8 cellular contexts compared by ENCODE assay signal in genomic region chr11:65183201-65183891, GRCh38. TPM values are rescaled to one million over a fixed set of nuclear protein-coding genes. Genes with fewer than 3 reads are reported as not detected.
DNase-seq lines count a peak whose midpoint lies in the region; ATAC-seq and TF ChIP-seq lines count a peak whose summit lies in the region.

No MANE protein-coding gene starts in this region.

- ATAC-seq in naive B cell (ENCODE audit: low read depth in 2 of 2): no peak

- H3K4me3 ChIP-seq in BJ (ENCODE audit: low read depth, low read length): peak overlapping the region; percentile 81
- H3K4me3 ChIP-seq in Karpas-422 (ENCODE audit: low read length): no peak overlapping the region
- peak overlapping the region; percentile 87 for H3K4me3 ChIP-seq in coronary artery

- H3K4me3 Mint-ChIP-seq in naive B cell: peak overlapping the region; percentile 5 to 97 (median 86)

- no peaks in the 10 kb centered on the region for H3K9me3 ChIP-seq in Karpas-422 (ENCODE audit: low read length)

- in situ Hi-C loops in KBM-7 (cut with MboI; ENCODE audit: low pct_unique_long_range_greater_than_20kb, low sequenced_read_pairs): no loop called here

- H2AFZ ChIP-seq in Karpas-422 (ENCODE audit: low read length): no peak overlapping the region

- peaks cover 14% of the 10 kb centered on the region; the same call in 1 of the 2 replicates for H3K79me2 ChIP-seq in Karpas-422 (ENCODE audit: low read length)

- H3K4me1 Mint-ChIP-seq in naive B cell: peaks cover 32 to 41% (median 41%) of the 10 kb centered on the region in 3 donors

- POLR2A ChIA-PET in BJ (lab: Charles Lee): interaction anchor here (0.7 kb wide), 1 partner anchor 289 kb away, joined by 3 read pairs; no protein-coding TSS in a partner anchor

- H3K36me3 Mint-ChIP-seq in naive B cell: peaks cover 0 to 15% of the 10 kb centered on the region in 2 donors

- H3K9me3 Mint-ChIP-seq in naive B cell: no peaks in the 10 kb centered on the region

- CTCF ChIA-PET in BJ (lab: Yijun Ruan, JAX): interaction anchor here (0.6 to 2.1 kb wide), 4 partner anchors 34 to 147 kb away, joined by 3 to 6 read pairs (median 4); no protein-coding TSS in a partner anchor

- no peak overlapping the region for H3K27ac ChIP-seq in Karpas-422 (ENCODE audit: low read length)
- H3K27ac ChIP-seq in coronary artery: peak overlapping the region in 1 of 2 donors; percentile 96

- no peak for TF ChIP-seq CTCF in BJ (IDR thresholded peaks at IDR 0.05; ENCODE audit: insufficient read depth, low read depth, low read length)
- no peak for TF ChIP-seq CTCF in coronary artery (IDR thresholded peaks at IDR 0.05)

- H3K27ac Mint-ChIP-seq in naive B cell: peak overlapping the region in 2 of 6 donors; percentile 62 to 86

- DNase-seq in BJ (ENCODE audit: low read depth) (no peak), Karpas-422 (peak; percentile 39), coronary artery (ENCODE audit: low spot score) (no peak), naive B cell (no peak), SKM-1 treated with dmso at 0.1 percent for 144 hours (lab: John Stamatoyannopoulos, UW; ENCODE audit: unreplicated experiment) (no peak), NCI-H774 (lab: John Stamatoyannopoulos, UW) (no peak), KBM-7 (no peak), kidney glomerular epithelial cell (lab: John Stamatoyannopoulos, UW) (no peak)

- no peak overlapping the region for H3K9ac ChIP-seq in Karpas-422 (ENCODE audit: low read length)

- no peaks in the 10 kb centered on the region for H3K9me2 ChIP-seq in Karpas-422 (replicated peaks; ENCODE audit: insufficient read depth, low read length)

- no peaks in the 10 kb centered on the region for H3K27me3 ChIP-seq in BJ (ENCODE audit: control insufficient read depth, insufficient read depth, low read length)
- H3K27me3 ChIP-seq in Karpas-422 (ENCODE audit: low read length): no peaks in the 10 kb centered on the region

- no peaks in the 10 kb centered on the region for H3K27me3 Mint-ChIP-seq in naive B cell

- peak overlapping the region; percentile 85 for H3K4me2 ChIP-seq in Karpas-422 (ENCODE audit: low read depth, low read length, poor library complexity, severe bottlenecking)

- no peaks in the 10 kb centered on the region for H4K20me1 ChIP-seq in Karpas-422 (ENCODE audit: insufficient read depth, low read depth, low read length)

- peaks cover 31% of the 10 kb centered on the region for H3K36me3 ChIP-seq in BJ (ENCODE audit: control insufficient read depth, insufficient read depth, low read length)
- no peaks in the 10 kb centered on the region for H3K36me3 ChIP-seq in Karpas-422 (ENCODE audit: insufficient read depth, low read length)

- H3K4me1 ChIP-seq in Karpas-422 (ENCODE audit: low read length): peaks cover 26% of the 10 kb centered on the region

RNA-seq across cellular contexts. Expression of gene CAPN1, which starts 1.6 kb away (rescaled TPM):
- 75.4 and 181 TPM in 2 replicates for polyA plus RNA-seq in BJ (2011; rRNA removed)
- polyA minus RNA-seq in BJ (2011; rRNA and poly(A)+ RNA removed): 131 and 140 TPM in 2 replicates
- total RNA-seq in Karpas-422 (2014; rRNA removed; shearing (Covaris generic); ENCODE audit: low replicate concordance): 96.5 and 115 TPM in 2 replicates
- polyA plus RNA-seq in naive B cell (ENCODE audit: low read depth in 6 of 6): 100 to 1,000 TPM in 5 of 6 donors, 10 to 100 TPM in 1; 93.8 to 132 (median 124) TPM

RNA-seq across cellular contexts. Expression of gene SPDYC, which starts 13.3 kb away (rescaled TPM):
- not detected in 2 replicates for polyA plus RNA-seq in BJ (2011; rRNA removed)
- polyA minus RNA-seq in BJ (2011; rRNA and poly(A)+ RNA removed): not detected in 2 replicates
- total RNA-seq in Karpas-422 (2014; rRNA removed; shearing (Covaris generic); ENCODE audit: low replicate concordance): not detected in 2 replicates
- polyA plus RNA-seq in naive B cell (ENCODE audit: low read depth in 6 of 6): under 1 TPM in 1 of 6 donors, not detected in 5; 0.48 TPM

RNA-seq across cellular contexts. Expression of gene SYVN1, which starts 49.0 kb away (rescaled TPM):
- polyA plus RNA-seq in BJ (2011; rRNA removed) (13.3 and 33.4 TPM in 2 replicates), naive B cell (ENCODE audit: low read depth in 6 of 6) (10 to 100 TPM; 21.4 to 86.9 (median 43.5) TPM)
- polyA minus RNA-seq in BJ (2011; rRNA and poly(A)+ RNA removed): 31.7 and 40.2 TPM in 2 replicates
- total RNA-seq in Karpas-422 (2014; rRNA removed; shearing (Covaris generic); ENCODE audit: low replicate concordance): 73.6 and 118 TPM in 2 replicates
